ENCODE assay signal across 8 cellular contexts in the genomic region with DNA sequence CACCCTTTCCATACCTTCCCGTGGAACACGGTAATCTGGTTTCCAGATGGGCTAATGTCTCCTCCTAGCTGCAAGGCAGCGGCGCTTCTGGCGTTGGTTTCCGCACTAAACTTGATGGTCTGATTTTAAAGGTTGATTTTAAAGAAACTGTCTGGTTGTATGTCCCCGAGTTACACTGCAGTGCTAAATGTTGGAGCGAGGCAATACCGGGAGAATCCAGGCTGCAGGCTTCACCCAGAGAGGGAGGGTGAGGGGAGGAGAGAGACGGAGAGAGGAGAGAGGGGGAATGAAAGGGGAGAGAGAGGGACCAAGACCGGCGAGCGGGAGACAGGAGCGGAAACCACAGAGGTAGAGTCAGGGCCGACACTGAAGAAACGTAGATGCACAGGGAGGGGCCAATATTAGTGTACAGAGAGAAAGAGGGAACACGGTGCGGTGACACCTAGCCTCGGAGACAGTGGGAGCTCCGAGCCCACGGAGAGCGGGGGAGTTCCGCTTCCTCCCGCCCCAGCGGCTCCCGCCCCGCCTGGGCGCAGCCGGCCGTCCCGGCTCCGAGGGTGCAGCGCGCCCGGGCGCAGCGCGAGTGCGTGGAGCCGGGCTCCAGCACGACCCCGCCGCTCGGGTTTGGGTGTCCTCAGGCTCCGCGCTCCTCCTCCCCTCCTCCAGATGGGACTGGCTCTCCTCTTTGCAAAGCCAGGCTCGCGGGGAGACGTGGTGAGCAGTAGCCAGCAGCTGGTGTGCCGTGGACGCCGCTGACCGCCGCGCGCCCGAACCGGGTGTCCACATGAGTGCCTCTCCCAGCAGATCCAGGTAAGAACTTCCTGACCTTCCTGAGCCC.
DNase-seq lines count a peak whose midpoint lies in the region; ATAC-seq and TF ChIP-seq lines count a peak whose summit lies in the region.

No MANE protein-coding gene starts in this region.

- H3K4me3 Mint-ChIP-seq in immature natural killer cell, result peak overlapping the region; percentile 76 to 89 (median 84)
- peak overlapping the region; percentile 82 for H3K4me3 Mint-ChIP-seq in stimulated activated effector memory CD8-positive, alpha-beta T cell treated with anti-CD3 and anti-CD28 coated beads, Interleukin-12 subunit alpha, Interleukin-12 subunit beta, amount 100 ng/mL, for 72 hours

- peaks cover 3 to 14% (median 8%) of the 10 kb centered on the region in 3 donors for H3K27me3 Mint-ChIP-seq in immature natural killer cell (ENCODE audit: low read depth in 3 of 3)

- in situ Hi-C loops in astrocyte of the cerebellum (cut with HindIII; ENCODE audit: low sequenced_read_pairs), result no loop called here

- no peak overlapping the region for H3K27ac Mint-ChIP-seq in immature natural killer cell
- H3K27ac Mint-ChIP-seq in stimulated activated effector memory CD8-positive, alpha-beta T cell treated with anti-CD3 and anti-CD28 coated beads, Interleukin-12 subunit alpha, Interleukin-12 subunit beta, amount 100 ng/mL, for 72 hours, result peak overlapping the region; percentile 4

- peak; percentile 75 for ATAC-seq in GM21717 (IDR thresholded peaks at IDR 0.05; ENCODE audit: unreplicated experiment)
- ATAC-seq in stimulated activated effector memory CD8-positive, alpha-beta T cell treated with anti-CD3 and anti-CD28 coated beads, Interleukin-12 subunit alpha, Interleukin-12 subunit beta, amount 100 ng/mL, for 72 hours, result peak; percentile 75

- H3K4me1 Mint-ChIP-seq in immature natural killer cell, result peaks cover 19 to 33% of the 10 kb centered on the region in 2 donors
- peaks cover 28% of the 10 kb centered on the region for H3K4me1 Mint-ChIP-seq in stimulated activated effector memory CD8-positive, alpha-beta T cell treated with anti-CD3 and anti-CD28 coated beads, Interleukin-12 subunit alpha, Interleukin-12 subunit beta, amount 100 ng/mL, for 72 hours

- DNase-seq in D341Med (ENCODE audit: low spot score) (peak; percentile 55), NCI-H526 treated with DMSO at 0.1 percent for 48 hours (lab: John Stamatoyannopoulos, UW) (peak; percentile 64), astrocyte of the cerebellum (ENCODE audit: low read depth) (no peak), immature natural killer cell (peak in 2 of 3 donors; percentile 4 to 13), RKO (ENCODE audit: low spot score) (no peak), NCI-H774 (lab: John Stamatoyannopoulos, UW) (no peak)
- peak in 1 of 2 donors; percentile 74 for DNase-seq in stimulated activated effector memory CD8-positive, alpha-beta T cell treated with anti-CD3 and anti-CD28 coated beads, Interleukin-12 subunit alpha, Interleukin-12 subunit beta, amount 100 ng/mL, for 72 hours (ENCODE audit: low spot score in 2 of 2)

- H3K4me3 ChIP-seq in astrocyte of the cerebellum (ENCODE audit: low read depth, low read length), result peak overlapping the region; percentile 35

- no peak for TF ChIP-seq CTCF in astrocyte of the cerebellum (IDR thresholded peaks at IDR 0.05; ENCODE audit: low read depth, low read length, missing control alignments)

- peaks cover 0 to 9% (median 4%) of the 10 kb centered on the region in 3 donors for H3K36me3 Mint-ChIP-seq in immature natural killer cell
- no peaks in the 10 kb centered on the region for H3K36me3 Mint-ChIP-seq in stimulated activated effector memory CD8-positive, alpha-beta T cell treated with anti-CD3 and anti-CD28 coated beads, Interleukin-12 subunit alpha, Interleukin-12 subunit beta, amount 100 ng/mL, for 72 hours

- no peaks in the 10 kb centered on the region for H3K9me3 Mint-ChIP-seq in immature natural killer cell
- H3K9me3 Mint-ChIP-seq in stimulated activated effector memory CD8-positive, alpha-beta T cell treated with anti-CD3 and anti-CD28 coated beads, Interleukin-12 subunit alpha, Interleukin-12 subunit beta, amount 100 ng/mL, for 72 hours, result no peaks in the 10 kb centered on the region

Comparison
In these comparisons a context has a peak if more than half of its experiments do, and no peak if none do; other contexts are left out.
1. DNase-seq: peak in D341Med (single experiment), NCI-H526 treated with DMSO at 0.1 percent for 48 hours (single experiment) and immature natural killer cell (2 of 3); none in astrocyte of the cerebellum (single experiment), RKO (single experiment) and NCI-H774 (single experiment).